In the genomic region with DNA sequence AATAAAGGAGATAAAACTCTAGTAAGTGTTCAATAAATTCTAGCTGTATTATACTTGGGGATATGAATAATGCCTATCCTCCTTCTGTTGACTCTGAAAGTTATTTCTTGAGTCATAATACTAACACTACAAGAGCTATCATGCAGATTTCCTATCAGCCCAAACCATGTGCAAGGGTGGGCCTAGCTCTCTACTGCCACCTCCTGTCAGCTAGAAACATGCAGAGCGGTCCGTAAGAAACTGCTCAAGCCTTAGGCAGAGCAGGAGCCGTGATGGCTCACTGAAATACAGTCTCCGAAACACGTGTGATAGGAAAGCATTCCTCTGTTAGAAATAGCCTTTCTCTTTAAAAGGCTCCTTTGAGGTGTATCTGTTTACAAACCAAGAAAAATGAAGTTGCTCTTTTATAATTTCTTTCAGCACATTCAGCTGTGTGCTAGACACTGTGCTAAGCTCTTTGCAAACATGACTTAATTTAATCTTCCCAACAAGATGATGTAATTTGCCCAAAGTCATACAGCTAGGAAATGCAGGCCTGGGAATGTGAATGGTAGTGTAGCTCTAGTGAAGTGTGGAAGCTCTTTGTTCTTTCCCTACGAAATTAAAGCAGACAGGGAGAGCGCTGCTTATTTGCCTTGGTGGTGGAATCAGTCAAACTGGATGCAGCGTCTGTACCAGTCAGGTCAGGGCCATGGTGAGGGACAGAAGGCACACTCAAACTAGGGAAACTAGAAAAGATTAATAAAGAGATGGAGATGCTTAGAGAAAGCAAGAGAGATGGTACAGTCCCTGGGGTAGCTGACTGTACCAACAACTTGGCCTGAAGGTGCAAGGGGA, we compare ENCODE assay signal across 8 cellular contexts. TPM values are rescaled to one million over a fixed set of nuclear protein-coding genes. Genes with fewer than 3 reads are reported as not detected.
DNase-seq lines count a peak whose midpoint lies in the region; ATAC-seq and TF ChIP-seq lines count a peak whose summit lies in the region.

No MANE protein-coding gene starts in this region.

- peak; percentile 85 for DNase-seq in AG20443 (ENCODE audit: low spot score)
- peak; percentile 62 for DNase-seq in NCI-H774 (lab: John Stamatoyannopoulos, UW)
- peak; percentile 83 for DNase-seq in activated CD4-positive, alpha-beta memory T cell treated with anti-CD3 and anti-CD28 coated beads for 36 hours
- DNase-seq in effector memory CD8-positive, alpha-beta T cell: peak; percentile 48 to 58 (median 49)
- peak in 1 of 2 experiments; percentile 72 for DNase-seq in mesothelial cell of epicardium (ENCODE audit: low spot score in 2 of 2, unreplicated experiment in 2 of 2)
- peak; percentile 27 to 35 for DNase-seq in stimulated activated CD8-positive, alpha-beta memory T cell treated with anti-CD3 and anti-CD28 coated beads, Interleukin-4, amount 100 ng/mL, for 4 hours (ENCODE audit: low read depth in 2 of 2, low spot score in 1 of 2)

- POLR2A ChIA-PET in activated CD4-positive, alpha-beta memory T cell treated with anti-CD3 and anti-CD28 coated beads for 36 hours (lab: Charles Lee): interaction anchor here (0.6 to 1.8 kb wide), 3 partner anchors 19 to 117 kb away, joined by 4 to 6 read pairs (median 5); partner anchors contain the start of gene BCL2A1

- peak; percentile 82 for TF ChIP-seq CTCF in mesothelial cell of epicardium (IDR thresholded peaks at IDR 0.05; ENCODE audit: unreplicated experiment)

- intact Hi-C loops in activated CD4-positive, alpha-beta memory T cell treated with anti-CD3 and anti-CD28 coated beads for 36 hours (cut with micrococcal nuclease): loop anchor here (1.0 to 10.0 kb wide), 4 partner anchors 76 to 472 kb away; partner anchors contain the start of gene FAH

- no peak overlapping the region for H3K27ac Mint-ChIP-seq in activated CD4-positive, alpha-beta memory T cell treated with anti-CD3 and anti-CD28 coated beads for 36 hours
- H3K27ac Mint-ChIP-seq in effector memory CD8-positive, alpha-beta T cell: no peak overlapping the region
- H3K27ac Mint-ChIP-seq in mesothelial cell of epicardium: no peak overlapping the region

- peaks cover 15% of the 10 kb centered on the region for H3K4me1 Mint-ChIP-seq in activated CD4-positive, alpha-beta memory T cell treated with anti-CD3 and anti-CD28 coated beads for 36 hours (ENCODE audit: low read depth)
- peaks cover 11 to 19% of the 10 kb centered on the region in 2 donors for H3K4me1 Mint-ChIP-seq in effector memory CD8-positive, alpha-beta T cell (ENCODE audit: low read depth in 2 of 2)
- H3K4me1 Mint-ChIP-seq in mesothelial cell of epicardium: no peaks in the 10 kb centered on the region

- CTCF ChIA-PET in activated CD4-positive, alpha-beta memory T cell treated with anti-CD3 and anti-CD28 coated beads for 36 hours (lab: Charles Lee): interaction anchor here (0.7 to 9.8 kb wide), 52 partner anchors 9 to 519 kb away, joined by 3 to 154 read pairs (median 4); partner anchors contain the start of genes MTHFS and ZFAND6

- peaks cover 14% of the 10 kb centered on the region for H3K36me3 Mint-ChIP-seq in activated CD4-positive, alpha-beta memory T cell treated with anti-CD3 and anti-CD28 coated beads for 36 hours
- H3K36me3 Mint-ChIP-seq in effector memory CD8-positive, alpha-beta T cell (ENCODE audit: insufficient read depth): peaks cover 26% of the 10 kb centered on the region
- H3K36me3 Mint-ChIP-seq in mesothelial cell of epicardium: peaks cover 2% of the 10 kb centered on the region

- H3K4me3 Mint-ChIP-seq in activated CD4-positive, alpha-beta memory T cell treated with anti-CD3 and anti-CD28 coated beads for 36 hours: no peak overlapping the region
- H3K4me3 Mint-ChIP-seq in effector memory CD8-positive, alpha-beta T cell: no peak overlapping the region
- H3K4me3 Mint-ChIP-seq in mesothelial cell of epicardium: no peak overlapping the region

- ATAC-seq in GM18867 (IDR thresholded peaks at IDR 0.05; ENCODE audit: unreplicated experiment): peak; percentile 80
- ATAC-seq in HG03196 (IDR thresholded peaks at IDR 0.05; ENCODE audit: unreplicated experiment): peak; percentile 92
- ATAC-seq in effector memory CD8-positive, alpha-beta T cell (replicated peaks): peak; percentile 96

- H3K27me3 Mint-ChIP-seq in activated CD4-positive, alpha-beta memory T cell treated with anti-CD3 and anti-CD28 coated beads for 36 hours: no peaks in the 10 kb centered on the region
- H3K27me3 Mint-ChIP-seq in effector memory CD8-positive, alpha-beta T cell: no peaks in the 10 kb centered on the region
- no peaks in the 10 kb centered on the region for H3K27me3 Mint-ChIP-seq in mesothelial cell of epicardium (ENCODE audit: low read depth)

- H3K9me3 Mint-ChIP-seq in activated CD4-positive, alpha-beta memory T cell treated with anti-CD3 and anti-CD28 coated beads for 36 hours: no peaks in the 10 kb centered on the region
- no peaks in the 10 kb centered on the region for H3K9me3 Mint-ChIP-seq in effector memory CD8-positive, alpha-beta T cell
- no peaks in the 10 kb centered on the region for H3K9me3 Mint-ChIP-seq in mesothelial cell of epicardium

RNA-seq across cellular contexts. Expression of gene MTHFS, which starts 43.1 kb away (rescaled TPM):
- total RNA-seq in activated CD4-positive, alpha-beta memory T cell treated with anti-CD3 and anti-CD28 coated beads for 36 hours: 10 to 100 TPM; 46.2 to 49.4 TPM
- 12.5 to 14.8 TPM (median 13.7 TPM) in 3 replicates for total RNA-seq in mesothelial cell of epicardium
